1 cellular context compared by ENCODE assay signal in genomic region chr15:66768984-66769383, GRCh38.
TF ChIP-seq lines count a peak whose summit lies in the region.

No MANE protein-coding gene starts in this region.

TF ChIP-seq in GM23338, 12 proteins besides CTCF, POLR2A, EP300 and RAD21 (continued from another document):
- TF ChIP-seq ZNF462 (CRISPR knock-in tag; IDR thresholded peaks at IDR 0.05) (no peak), ETS1 (IDR thresholded peaks at IDR 0.05) (no peak), STAT1 (IDR thresholded peaks at IDR 0.05; ENCODE audit: unreplicated experiment) (no peak), EZH2phosphoT487 (IDR thresholded peaks at IDR 0.05; ENCODE audit: unreplicated experiment) (no peak), POLR2AphosphoS5 (IDR thresholded peaks at IDR 0.05; ENCODE audit: low read depth) (no peak), NANOG (IDR thresholded peaks at IDR 0.05; ENCODE audit: borderline replicate concordance) (no peak), JUNB (IDR thresholded peaks at IDR 0.05; ENCODE audit: unreplicated experiment) (no peak), ZNF114 (CRISPR knock-in tag; IDR thresholded peaks at IDR 0.05) (no peak)
